20 cellular contexts compared by ENCODE assay signal in genomic region chr7:158415316-158415715, GRCh38.
"Had no signal": no experiment of that assay in that cellular context is flagged by ENCODE, and none has a peak within 500 bp of the region (broad histone marks: within the 10 kb centered on the region; RNA-seq: fewer than 3 reads in every experiment).

No MANE protein-coding gene starts in this region.

- DNase-seq: activated B cell treated with CpG ODN at 0.5 μM for 24 hours; activated CD4-positive, alpha-beta T cell treated with anti-CD3 and anti-CD28 coated beads, Interleukin-2, amount 50 U/mL, for 1 hour; activated CD8-positive, alpha-beta T cell treated with anti-CD3 and anti-CD28 coated beads for 36 hours; activated naive CD4-positive, alpha-beta T cell treated with Interleukin-2 at 50 U/mL for 16 hours; activated T-cell treated with anti-CD3 and anti-CD28 coated beads, Interleukin-2, amount 50 U/mL, for 48 hours; cerebellar nuclear complex; cortex of kidney; esophagus squamous epithelium; islet precursor cell; left ventricle myocardium inferior; stimulated activated CD4-positive, alpha-beta T cell treated with anti-CD3 and anti-CD28 coated beads, Interleukin-1b, Interleukin-23, amount 100 ng/mL, for 48 hours; stimulated activated CD4-positive, alpha-beta T cell treated with anti-CD3 and anti-CD28 coated beads, Interleukin-4, amount 100 ng/mL, for 4 hours; stimulated activated naive B cell treated with anti-CD40 and anti-IgM and Interleukin-4, amounts not matched to agents 10 μg/mL and 1 μg/mL and 100 μg/mL, for 72 hours; T-helper 2 cell; testis; transverse colon had no signal

- H3K27ac ChIP-seq: esophagus squamous epithelium, hepatocyte, left ventricle myocardium inferior, parathyroid adenoma, right atrium auricular region, testis, transverse colon had no signal

- H3K4me1 ChIP-seq: esophagus squamous epithelium, left ventricle myocardium inferior, parathyroid adenoma, right atrium auricular region, testis, transverse colon had no signal

- H3K36me3 ChIP-seq: esophagus squamous epithelium, left ventricle myocardium inferior, right atrium auricular region, transverse colon had no signal

- H3K79me2 ChIP-seq: hepatocyte, parathyroid adenoma had no signal

- H3K9me3 ChIP-seq: esophagus squamous epithelium, right atrium auricular region, testis, transverse colon had no signal

- H3K9ac ChIP-seq: parathyroid adenoma had no signal

- H3K4me3 ChIP-seq: esophagus squamous epithelium, hepatocyte, left ventricle myocardium inferior, right atrium auricular region, smooth muscle cell, testis, transverse colon had no signal

- H3K4me2 ChIP-seq: hepatocyte, smooth muscle cell had no signal

- H3K27me3 ChIP-seq: hepatocyte, right atrium auricular region, testis, transverse colon had no signal

- H2AFZ ChIP-seq: hepatocyte, parathyroid adenoma had no signal

- ATAC-seq: activated CD8-positive, alpha-beta T cell treated with anti-CD3 and anti-CD28 coated beads for 36 hours; stimulated activated naive B cell treated with anti-CD40 and anti-IgM and Interleukin-4, amounts not matched to agents 10 μg/mL and 1 μg/mL and 100 μg/mL, for 72 hours had no signal
